Comparison of ENCODE assay signal across 29 cellular contexts in the genomic region with DNA sequence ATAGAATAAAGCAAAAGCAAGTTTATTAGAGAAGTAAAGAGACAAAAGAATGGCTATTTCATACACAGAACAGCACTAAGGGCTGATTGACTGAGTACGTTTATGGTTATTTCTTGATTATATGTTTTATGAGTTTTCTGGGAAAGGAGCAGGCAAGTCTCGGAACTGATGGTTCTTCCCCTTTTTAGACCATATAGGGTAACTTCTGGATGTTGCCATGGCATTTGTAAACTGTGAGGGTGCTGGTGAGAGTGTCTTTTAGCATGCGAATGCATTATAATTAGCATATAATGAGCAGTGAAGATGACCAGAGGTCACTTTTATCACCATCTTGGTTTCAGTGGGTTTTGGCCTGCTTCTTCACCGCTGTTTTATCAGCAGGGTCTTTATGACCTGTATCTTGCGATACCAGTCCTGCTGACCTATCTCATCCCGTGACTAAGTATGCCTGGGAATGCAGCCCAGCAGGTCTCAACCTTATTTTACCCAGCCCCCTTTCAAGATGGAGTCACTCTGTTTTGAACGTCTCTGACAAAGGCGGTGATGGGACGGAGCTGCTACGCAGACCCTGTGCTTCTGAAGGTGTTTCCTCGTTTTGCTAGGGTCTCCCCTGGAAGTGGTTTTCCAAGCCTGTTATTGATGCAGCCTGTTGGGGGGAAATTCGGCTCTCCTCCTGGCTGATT.
"Had no signal": no experiment of that assay in that cellular context is flagged by ENCODE, and none has a peak within 500 bp of the region (broad histone marks: within the 10 kb centered on the region; RNA-seq: fewer than 3 reads in every experiment).

No MANE protein-coding gene starts in this region.

- H3K9me3 Mint-ChIP-seq: activated T-cell treated with anti-CD3 and anti-CD28 coated beads, Interleukin-2, amount 50 U/mL, for 72 hours; immature natural killer cell; naive thymus-derived CD4-positive, alpha-beta T cell; stimulated activated naive CD8-positive, alpha-beta T cell treated with anti-CD3 and anti-CD28 coated beads, Interleukin-15, Interleukin-2, amounts not matched to agents 100 ng/mL and 50 ng/mL, for 24 hours had no signal

- DNase-seq: activated CD4-positive, alpha-beta T cell treated with anti-CD3 and anti-CD28 coated beads for 36 hours; activated CD4-positive, CD25-positive, alpha-beta regulatory T cell; activated naive CD4-positive, alpha-beta T cell; activated T-cell treated with anti-CD3 and anti-CD28 coated beads for 4 hours; activated T-cell treated with anti-CD3 and anti-CD28 coated beads, Interleukin-2, amount 50 U/mL, for 72 hours; adrenal gland; aorta; body of pancreas; dermis blood vessel endothelial cell; effector CD4-positive, alpha-beta T cell; gastrocnemius medialis; hippocampal formation; immature natural killer cell; kidney; left colon; midbrain; naive thymus-derived CD4-positive, alpha-beta T cell; ovary; right lobe of liver; stimulated activated CD4-positive, alpha-beta T cell treated with anti-CD3 and anti-CD28 coated beads, Interleukin-12 subunit alpha, Interleukin-12 subunit beta, amount 100 ng/mL, for 4 hours; stimulated activated CD4-positive, alpha-beta T cell treated with anti-CD3 and anti-CD28 coated beads, Interleukin-4, amount 100 ng/mL, for 1 hour; substantia nigra; T-helper 17 cell; T1000; upper lobe of left lung had no signal

- ATAC-seq: activated CD4-positive, alpha-beta T cell treated with anti-CD3 and anti-CD28 coated beads for 36 hours; activated T-cell treated with anti-CD3 and anti-CD28 coated beads, Interleukin-2, amount 50 U/mL, for 72 hours; body of pancreas; gastrocnemius medialis; left colon; naive thymus-derived CD4-positive, alpha-beta T cell; right lobe of liver; T-helper 17 cell had no signal

- H3K36me3 ChIP-seq: adrenal gland, gastrocnemius medialis, ovary, right lobe of liver, upper lobe of left lung had no signal

- H3K36me3 Mint-ChIP-seq: activated naive CD8-positive, alpha-beta T cell; immature natural killer cell; naive thymus-derived CD4-positive, alpha-beta T cell had no signal

- H3K4me1 ChIP-seq: adrenal gland, body of pancreas, gastrocnemius medialis, right lobe of liver, upper lobe of left lung had no signal

- H3K27ac ChIP-seq: adrenal gland, body of pancreas, epithelial cell of prostate, gastrocnemius medialis, ovary, right lobe of liver, upper lobe of left lung had no signal

- H3K27ac Mint-ChIP-seq: activated CD4-positive, alpha-beta T cell treated with anti-CD3 and anti-CD28 coated beads for 36 hours; activated naive CD8-positive, alpha-beta T cell; activated T-cell treated with anti-CD3 and anti-CD28 coated beads, Interleukin-2, amount 50 U/mL, for 72 hours; immature natural killer cell; naive thymus-derived CD4-positive, alpha-beta T cell; progenitor cell of endocrine pancreas; stimulated activated naive CD8-positive, alpha-beta T cell treated with anti-CD3 and anti-CD28 coated beads, Interleukin-15, Interleukin-2, amounts not matched to agents 100 ng/mL and 50 ng/mL, for 24 hours; T-helper 17 cell had no signal

- H3K4me3 ChIP-seq: adrenal gland, body of pancreas, gastrocnemius medialis, ovary, right lobe of liver, upper lobe of left lung had no signal

- H3K27me3 ChIP-seq: body of pancreas, ovary, upper lobe of left lung had no signal
